ENCODE assay signal across 29 cellular contexts in the genomic region with DNA sequence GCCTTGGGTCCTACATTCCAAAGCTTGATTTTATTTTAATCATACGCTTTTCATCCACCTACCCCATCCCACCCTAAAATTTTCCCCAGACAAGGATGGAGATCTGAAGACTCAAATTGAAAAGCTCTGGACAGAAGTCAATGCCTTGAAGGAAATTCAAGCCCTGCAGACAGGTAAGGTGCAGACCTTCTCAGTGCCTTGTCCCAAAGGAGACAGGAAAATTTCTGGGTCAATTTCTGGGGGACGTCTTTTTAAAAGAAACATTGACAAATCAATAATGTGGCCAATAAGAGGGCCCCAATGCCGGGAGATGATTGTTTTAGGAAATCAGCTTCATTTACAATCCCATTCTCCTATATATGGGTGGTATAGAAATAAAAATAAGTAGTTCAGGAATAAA. TPM values are rescaled to one million over a fixed set of nuclear protein-coding genes. Genes with fewer than 3 reads are reported as not detected.
"Had no signal": no experiment of that assay in that cellular context is flagged by ENCODE, and none has a peak within 500 bp of the region (broad histone marks: within the 10 kb centered on the region; RNA-seq: fewer than 3 reads in every experiment).

No MANE protein-coding gene starts in this region.

- H3K36me3 ChIP-seq: stomach, suprapubic skin, thoracic aorta, thyroid gland, tibial artery, tibial nerve, transverse colon, upper lobe of left lung, upper lobe of right lung, uterus, vagina had no signal

- ATAC-seq: stimulated activated effector memory CD8-positive, alpha-beta T cell treated with anti-CD3 and anti-CD28 coated beads, Interleukin-12 subunit alpha, Interleukin-12 subunit beta, amount 100 ng/mL, for 72 hours; stimulated activated memory B cell treated with anti-CD40 and anti-IgM and Interleukin-4, amounts not matched to agents 10 μg/mL and 1 μg/mL and 100 μg/mL, for 72 hours; stimulated activated naive B cell treated with anti-CD40 and anti-IgM and Interleukin-4, amounts not matched to agents 10 μg/mL and 1 μg/mL and 100 μg/mL, for 72 hours; stimulated activated naive CD8-positive, alpha-beta T cell treated with anti-CD3 and anti-CD28 coated beads, Interleukin-15, amount 100 ng/mL, for 72 hours; stimulated activated naive CD8-positive, alpha-beta T cell treated with anti-CD3 and anti-CD28 coated beads, Interleukin-15, Interleukin-2, amounts not matched to agents 100 U/mL and 50 U/mL, for 24 hours; upper lobe of right lung had no signal

- DNase-seq: stimulated activated CD4-positive, alpha-beta T cell treated with anti-CD3 and anti-CD28 coated beads, Interleukin-2, amount 100 ng/mL, for 48 hours; stimulated activated CD4-positive, alpha-beta T cell treated with anti-CD3 and anti-CD28 coated beads, Interleukin-4, amount 100 ng/mL, for 1 hour; stimulated activated CD4-positive, alpha-beta T cell treated with anti-CD3 and anti-CD28 coated beads, Interleukin-4, amount 100 ng/mL, for 24 hours; stimulated activated CD4-positive, alpha-beta T cell treated with anti-CD3 and anti-CD28 coated beads, Interleukin-4, amount 100 ng/mL, for 4 hours; stimulated activated CD8-positive, alpha-beta memory T cell treated with anti-CD3 and anti-CD28 coated beads, Interleukin-4, amount 100 ng/mL, for 48 hours; stimulated activated naive B cell treated with anti-CD40 and anti-IgM and Interleukin-4, amounts not matched to agents 10 μg/mL and 1 μg/mL and 100 μg/mL, for 72 hours; stimulated activated naive CD4-positive, alpha-beta T cell; stimulated activated naive CD4-positive, alpha-beta T cell treated with Interleukin-2 at 50 U/mL for 16 hours; stimulated activated naive CD8-positive, alpha-beta T cell treated with anti-CD3 and anti-CD28 coated beads, Interleukin-15, amount 100 ng/mL, for 72 hours; stimulated activated naive CD8-positive, alpha-beta T cell treated with anti-CD3 and anti-CD28 coated beads, Interleukin-15, Interleukin-2, amounts not matched to agents 100 U/mL and 50 U/mL, for 24 hours; stomach; substantia nigra; thyroid gland; tibial artery; transverse colon; trophoblast cell; upper lobe of left lung; upper lobe of right lung; uterus had no signal

- H3K27ac ChIP-seq: stomach, suprapubic skin, thoracic aorta, thyroid gland, tibial artery, tibial nerve, transverse colon, upper lobe of left lung, upper lobe of right lung, uterus, vagina had no signal

- H3K9me3 ChIP-seq: stomach, suprapubic skin, thoracic aorta, thyroid gland, tibial artery, tibial nerve, transverse colon, upper lobe of left lung, upper lobe of right lung, uterus, vagina had no signal

- H3K4me1 ChIP-seq: stomach, suprapubic skin, thyroid gland, tibial artery, tibial nerve, transverse colon, upper lobe of left lung, upper lobe of right lung, uterus, vagina had no signal

- H3K27me3 ChIP-seq: stomach, thyroid gland, tibial nerve, transverse colon, upper lobe of left lung, upper lobe of right lung, uterus, vagina had no signal

- H3K4me3 ChIP-seq: stomach, suprapubic skin, thoracic aorta, thyroid gland, tibial artery, tibial nerve, transverse colon, upper lobe of left lung, upper lobe of right lung, uterus, vagina had no signal

- FAIRE-seq: urothelium cell line had no signal

RNA-seq across cellular contexts. Expression of gene CLEC3A, which starts 5.7 kb away (rescaled TPM):
- total RNA-seq: subcutaneous adipose tissue, suprapubic skin, temporal lobe, thoracic aorta, thyroid gland, tibial nerve, transverse colon, upper lobe of left lung, upper lobe of right lung, ureter, uterus, vagina had no signal
